Comparison of ENCODE assay signal across 8 cellular contexts in genomic region chr1:23530089-23530749, GRCh38.
A peak's percentile ranks its signal among the peaks of the same experiment; 100 is the strongest.
DNase-seq lines count a peak whose midpoint lies in the region; ATAC-seq and TF ChIP-seq lines count a peak whose summit lies in the region.

No MANE protein-coding gene starts in this region.

- DNase-seq in NCI-H2196 (lab: John Stamatoyannopoulos, UW; ENCODE audit: unreplicated experiment) = peak; percentile 49
- DNase-seq in NCI-H2196 treated with DMSO at 0.1 percent for 48 hours (lab: John Stamatoyannopoulos, UW; ENCODE audit: unreplicated experiment) = no peak
- DNase-seq in NCI-H69 (lab: John Stamatoyannopoulos, UW) = peak; percentile 77
- DNase-seq in amniotic stem cell (lab: John Stamatoyannopoulos, UW) = no peak
- no peak for DNase-seq in GM13977 (ENCODE audit: low spot score)

- H3K4me1 ChIP-seq in neutrophil (ENCODE audit: control insufficient read depth in 1 of 2, insufficient read depth in 1 of 2, low read depth in 1 of 2, low read length in 1 of 2) = peaks cover 96 to 97% of the 10 kb centered on the region in 2 experiments

- H3K27me3 Mint-ChIP-seq in dendritic cell treated with granulocyte-macrophage colony-stimulating factor and Interleukin-4, amounts not matched to agents 40 ng/mL and 50 ng/mL, for 4 days = no peaks in the 10 kb centered on the region

- intact Hi-C loops in dendritic cell treated with granulocyte-macrophage colony-stimulating factor and Interleukin-4, amounts not matched to agents 40 ng/mL and 50 ng/mL, for 4 days (cut with micrococcal nuclease) = no loop called here

- H3K36me3 Mint-ChIP-seq in dendritic cell treated with granulocyte-macrophage colony-stimulating factor and Interleukin-4, amounts not matched to agents 40 ng/mL and 50 ng/mL, for 4 days (ENCODE audit: low read depth) = peaks cover 6% of the 10 kb centered on the region

- H3K9me3 Mint-ChIP-seq in dendritic cell treated with granulocyte-macrophage colony-stimulating factor and Interleukin-4, amounts not matched to agents 40 ng/mL and 50 ng/mL, for 4 days = no peaks in the 10 kb centered on the region

- no peak for TF ChIP-seq CTCF in neutrophil (IDR thresholded peaks at IDR 0.05)
- no peak for TF ChIP-seq CTCF in GM13977 (IDR thresholded peaks at IDR 0.05; ENCODE audit: extremely low read depth, insufficient read depth, missing control alignments)

- peak overlapping the region; percentile 97 for H3K27ac Mint-ChIP-seq in dendritic cell treated with granulocyte-macrophage colony-stimulating factor and Interleukin-4, amounts not matched to agents 40 ng/mL and 50 ng/mL, for 4 days

- no peaks in the 10 kb centered on the region for H3K36me3 ChIP-seq in neutrophil

- in situ Hi-C loops in GM13977 (cut with MboI; ENCODE audit: low pct_unique_long_range_greater_than_20kb, low sequenced_read_pairs, unreplicated experiment) = loop anchor here (5.0 kb wide), 1 partner anchor 38 kb away; no protein-coding TSS in a partner anchor

- peak overlapping the region; percentile 90 for H3K4me3 Mint-ChIP-seq in dendritic cell treated with granulocyte-macrophage colony-stimulating factor and Interleukin-4, amounts not matched to agents 40 ng/mL and 50 ng/mL, for 4 days

- no peaks in the 10 kb centered on the region for H3K9me3 ChIP-seq in neutrophil

- ATAC-seq in GM18858 (IDR thresholded peaks at IDR 0.05; ENCODE audit: unreplicated experiment) = no peak

- peak overlapping the region; percentile 92 for H3K27ac ChIP-seq in neutrophil

- H3K4me1 Mint-ChIP-seq in dendritic cell treated with granulocyte-macrophage colony-stimulating factor and Interleukin-4, amounts not matched to agents 40 ng/mL and 50 ng/mL, for 4 days (ENCODE audit: low read depth) = peaks cover 93% of the 10 kb centered on the region

- H3K27me3 ChIP-seq in neutrophil = no peaks in the 10 kb centered on the region

- peak overlapping the region; percentile 83 to 89 for H3K4me3 ChIP-seq in neutrophil (ENCODE audit: low read depth in 1 of 2, low read length in 1 of 2)

Comparison
In these comparisons a context has a peak if more than half of its experiments do, and no peak if none do; other contexts are left out.
1. DNase-seq: peak in NCI-H2196 (single experiment) and NCI-H69 (single experiment); none in NCI-H2196 treated with DMSO at 0.1 percent for 48 hours (single experiment), amniotic stem cell (single experiment) and GM13977 (single experiment).